In genomic region chr5:157819502-157820125, GRCh38 we compare ENCODE assay signal across 1 cellular context.
TF ChIP-seq lines count a peak whose summit lies in the region.

No MANE protein-coding gene starts in this region.

TF ChIP-seq in endothelial cell of umbilical vein, 7 proteins besides CTCF, POLR2A, EP300 and RAD21 (continued from another document):
- TF ChIP-seq, protein P1, sequence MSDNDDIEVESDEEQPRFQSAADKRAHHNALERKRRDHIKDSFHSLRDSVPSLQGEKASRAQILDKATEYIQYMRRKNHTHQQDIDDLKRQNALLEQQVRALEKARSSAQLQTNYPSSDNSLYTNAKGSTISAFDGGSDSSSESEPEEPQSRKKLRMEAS (IDR thresholded peaks at IDR 0.05; ENCODE audit: insufficient read depth, insufficient read length), result no peak
- no peak for TF ChIP-seq EZH2 (IDR thresholded peaks at IDR 0.05; ENCODE audit: borderline replicate concordance, low read depth, low read length, severe bottlenecking)
- no peak for TF ChIP-seq FOS (IDR thresholded peaks at IDR 0.05; ENCODE audit: borderline replicate concordance, insufficient read depth, low read length)
- TF ChIP-seq MYC (IDR thresholded peaks at IDR 0.05; ENCODE audit: low read depth, low read length), result no peak
- TF ChIP-seq JUN (IDR thresholded peaks at IDR 0.05; ENCODE audit: borderline replicate concordance, insufficient read depth, insufficient read length, low read depth), result no peak
- no peak for TF ChIP-seq POLR2AphosphoS5 (IDR thresholded peaks at IDR 0.05; ENCODE audit: insufficient read depth, low read depth, low read length)
